In the genomic region with DNA sequence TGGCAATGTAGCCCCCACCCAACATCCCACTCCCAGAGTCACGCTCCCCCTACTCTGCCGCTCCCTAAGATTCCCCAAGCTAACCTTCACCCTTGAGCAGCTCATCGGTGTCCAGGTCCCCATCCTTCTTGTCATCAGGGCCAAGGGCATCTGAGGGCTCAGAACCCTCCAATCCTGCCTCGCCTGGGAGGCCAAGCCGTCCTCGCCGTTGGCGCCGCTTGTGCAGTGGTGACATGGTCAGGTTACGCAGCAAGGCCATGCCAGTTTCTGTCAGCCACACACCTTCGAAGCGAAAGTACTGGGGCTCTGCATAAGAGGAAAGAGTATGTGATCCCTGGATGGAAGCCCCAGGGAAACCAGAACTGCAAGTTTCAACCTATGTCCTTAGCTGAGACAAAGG, we compare ENCODE assay signal across 1 cellular context.
TF ChIP-seq lines count a peak whose summit lies in the region.

No MANE protein-coding gene starts in this region.

TF ChIP-seq in WTC11, 78 proteins besides CTCF, POLR2A, EP300 and RAD21:
- TF ChIP-seq, protein P1, sequence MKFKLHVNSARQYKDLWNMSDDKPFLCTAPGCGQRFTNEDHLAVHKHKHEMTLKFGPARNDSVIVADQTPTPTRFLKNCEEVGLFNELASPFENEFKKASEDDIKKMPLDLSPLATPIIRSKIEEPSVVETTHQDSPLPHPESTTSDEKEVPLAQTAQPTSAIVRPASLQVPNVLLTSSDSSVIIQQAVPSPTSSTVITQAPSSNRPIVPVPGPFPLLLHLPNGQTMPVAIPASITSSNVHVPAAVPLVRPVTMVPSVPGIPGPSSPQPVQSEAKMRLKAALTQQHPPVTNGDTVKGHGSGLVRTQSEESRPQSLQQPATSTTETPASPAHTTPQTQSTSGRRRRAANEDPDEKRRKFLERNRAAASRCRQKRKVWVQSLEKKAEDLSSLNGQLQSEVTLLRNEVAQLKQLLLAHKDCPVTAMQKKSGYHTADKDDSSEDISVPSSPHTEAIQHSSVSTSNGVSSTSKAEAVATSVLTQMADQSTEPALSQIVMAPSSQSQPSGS (CRISPR knock-in tag; IDR thresholded peaks at IDR 0.05; ENCODE audit: borderline replicate concordance, low read depth): no peak
- TF ChIP-seq SP1 (CRISPR knock-in tag; conservative IDR thresholded peaks at IDR 0.05) (no peak), RELA (CRISPR knock-in tag; IDR thresholded peaks at IDR 0.05; ENCODE audit: borderline replicate concordance) (no peak), CREB1 (CRISPR knock-in tag; IDR thresholded peaks at IDR 0.05) (no peak)
- TF ChIP-seq, protein P2, sequence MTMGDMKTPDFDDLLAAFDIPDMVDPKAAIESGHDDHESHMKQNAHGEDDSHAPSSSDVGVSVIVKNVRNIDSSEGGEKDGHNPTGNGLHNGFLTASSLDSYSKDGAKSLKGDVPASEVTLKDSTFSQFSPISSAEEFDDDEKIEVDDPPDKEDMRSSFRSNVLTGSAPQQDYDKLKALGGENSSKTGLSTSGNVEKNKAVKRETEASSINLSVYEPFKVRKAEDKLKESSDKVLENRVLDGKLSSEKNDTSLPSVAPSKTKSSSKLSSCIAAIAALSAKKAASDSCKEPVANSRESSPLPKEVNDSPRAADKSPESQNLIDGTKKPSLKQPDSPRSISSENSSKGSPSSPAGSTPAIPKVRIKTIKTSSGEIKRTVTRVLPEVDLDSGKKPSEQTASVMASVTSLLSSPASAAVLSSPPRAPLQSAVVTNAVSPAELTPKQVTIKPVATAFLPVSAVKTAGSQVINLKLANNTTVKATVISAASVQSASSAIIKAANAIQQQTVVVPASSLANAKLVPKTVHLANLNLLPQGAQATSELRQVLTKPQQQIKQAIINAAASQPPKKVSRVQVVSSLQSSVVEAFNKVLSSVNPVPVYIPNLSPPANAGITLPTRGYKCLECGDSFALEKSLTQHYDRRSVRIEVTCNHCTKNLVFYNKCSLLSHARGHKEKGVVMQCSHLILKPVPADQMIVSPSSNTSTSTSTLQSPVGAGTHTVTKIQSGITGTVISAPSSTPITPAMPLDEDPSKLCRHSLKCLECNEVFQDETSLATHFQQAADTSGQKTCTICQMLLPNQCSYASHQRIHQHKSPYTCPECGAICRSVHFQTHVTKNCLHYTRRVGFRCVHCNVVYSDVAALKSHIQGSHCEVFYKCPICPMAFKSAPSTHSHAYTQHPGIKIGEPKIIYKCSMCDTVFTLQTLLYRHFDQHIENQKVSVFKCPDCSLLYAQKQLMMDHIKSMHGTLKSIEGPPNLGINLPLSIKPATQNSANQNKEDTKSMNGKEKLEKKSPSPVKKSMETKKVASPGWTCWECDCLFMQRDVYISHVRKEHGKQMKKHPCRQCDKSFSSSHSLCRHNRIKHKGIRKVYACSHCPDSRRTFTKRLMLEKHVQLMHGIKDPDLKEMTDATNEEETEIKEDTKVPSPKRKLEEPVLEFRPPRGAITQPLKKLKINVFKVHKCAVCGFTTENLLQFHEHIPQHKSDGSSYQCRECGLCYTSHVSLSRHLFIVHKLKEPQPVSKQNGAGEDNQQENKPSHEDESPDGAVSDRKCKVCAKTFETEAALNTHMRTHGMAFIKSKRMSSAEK (CRISPR knock-in tag; IDR thresholded peaks at IDR 0.05; ENCODE audit: borderline replicate concordance): no peak
- TF ChIP-seq, protein P3, sequence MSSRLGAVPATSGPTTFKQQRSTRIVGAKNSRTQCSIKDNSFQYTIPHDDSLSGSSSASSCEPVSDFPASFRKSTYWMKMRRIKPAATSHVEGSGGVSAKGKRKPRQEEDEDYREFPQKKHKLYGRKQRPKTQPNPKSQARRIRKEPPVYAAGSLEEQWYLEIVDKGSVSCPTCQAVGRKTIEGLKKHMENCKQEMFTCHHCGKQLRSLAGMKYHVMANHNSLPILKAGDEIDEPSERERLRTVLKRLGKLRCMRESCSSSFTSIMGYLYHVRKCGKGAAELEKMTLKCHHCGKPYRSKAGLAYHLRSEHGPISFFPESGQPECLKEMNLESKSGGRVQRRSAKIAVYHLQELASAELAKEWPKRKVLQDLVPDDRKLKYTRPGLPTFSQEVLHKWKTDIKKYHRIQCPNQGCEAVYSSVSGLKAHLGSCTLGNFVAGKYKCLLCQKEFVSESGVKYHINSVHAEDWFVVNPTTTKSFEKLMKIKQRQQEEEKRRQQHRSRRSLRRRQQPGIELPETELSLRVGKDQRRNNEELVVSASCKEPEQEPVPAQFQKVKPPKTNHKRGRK (CRISPR knock-in tag; IDR thresholded peaks at IDR 0.05; ENCODE audit: borderline replicate concordance): no peak
